Comparison of ENCODE assay signal across 12 cellular contexts in genomic region chr2:148603562-148603920, GRCh38.
DNase-seq lines count a peak whose midpoint lies in the region; ATAC-seq, FAIRE-seq and TF ChIP-seq lines count a peak whose summit lies in the region.
"Had no signal": no experiment of that assay in that cellular context is flagged by ENCODE, and none has a peak within 500 bp of the region (broad histone marks: within the 10 kb centered on the region; RNA-seq: fewer than 3 reads in every experiment).

No MANE protein-coding gene starts in this region.

- H3K4me1 ChIP-seq in DND-41 (ENCODE audit: insufficient read depth, low read length) = no peaks in the 10 kb centered on the region
- H3K4me1 ChIP-seq: breast epithelium, sigmoid colon had no signal

- no peak for TF ChIP-seq POLR2A in H54 (IDR thresholded peaks at IDR 0.05; ENCODE audit: low read depth, low read length)

- H3K9ac ChIP-seq in DND-41 (ENCODE audit: low read depth, low read length) = no peak overlapping the region
- H3K9ac ChIP-seq: BLaER1 had no signal

- FAIRE-seq in H54 (lab: Jason Lieb, UNC) = no peak

- no peak for TF ChIP-seq CTCF in DND-41 (IDR thresholded peaks at IDR 0.05; ENCODE audit: borderline replicate concordance, extremely low read depth, low read length, poor library complexity, severe bottlenecking)

- DNase-seq in DND-41 (no peak), H54 (ENCODE audit: insufficient read length, low spot score) (no peak), HEK293T (ENCODE audit: extremely low spot score) (no peak), AG08395 (ENCODE audit: low spot score) (no peak), NCI-H446 treated with DMSO at 0.1 percent for 48 hours (lab: John Stamatoyannopoulos, UW) (no peak)
- DNase-seq: NCI-H1105, sigmoid colon had no signal

- H3K27me3 ChIP-seq in DND-41 (ENCODE audit: insufficient read depth, low read length, poor library complexity) = no peaks in the 10 kb centered on the region
- H3K27me3 ChIP-seq: BLaER1, breast epithelium, sigmoid colon had no signal

- CTCF ChIA-PET in HEK293T (lab: Yijun Ruan, JAX) = no interaction called here

- H3K9me3 ChIP-seq in DND-41 (ENCODE audit: insufficient read depth, low read length, severe bottlenecking) = no peaks in the 10 kb centered on the region

- H3K27ac ChIP-seq in DND-41 (ENCODE audit: low read length) = no peak overlapping the region
- H3K27ac ChIP-seq: BLaER1, breast epithelium, sigmoid colon had no signal

- no peaks in the 10 kb centered on the region for H3K36me3 ChIP-seq in DND-41 (ENCODE audit: insufficient read depth, low read length)
- H3K36me3 ChIP-seq: BLaER1, breast epithelium, sigmoid colon had no signal

- ATAC-seq in DND-41 (ENCODE audit: insufficient read depth, low read depth) (0 out of 3 replicates have a peak, but pooled peaks have one; percentile 44), GM18868 (IDR thresholded peaks at IDR 0.05; ENCODE audit: unreplicated experiment) (peak; percentile 100), GM21786 (IDR thresholded peaks at IDR 0.05; ENCODE audit: unreplicated experiment) (peak; percentile 100), HG03432 (IDR thresholded peaks at IDR 0.05; ENCODE audit: unreplicated experiment) (peak; percentile 100)

- no peak overlapping the region for H2AFZ ChIP-seq in DND-41 (ENCODE audit: low read depth, low read length)

- H4K20me1 ChIP-seq in DND-41 (ENCODE audit: insufficient read depth, low read length) = no peaks in the 10 kb centered on the region
- H4K20me1 ChIP-seq: BLaER1 had no signal

- H3K4me2 ChIP-seq in DND-41 (ENCODE audit: insufficient read depth, low read length) = no peak overlapping the region
- H3K4me2 ChIP-seq: BLaER1 had no signal

- POLR2A ChIA-PET in HEK293T (lab: Yijun Ruan, JAX) = no interaction called here

- no peaks in the 10 kb centered on the region for H3K79me2 ChIP-seq in DND-41 (ENCODE audit: insufficient read depth, low read length)

- no peak overlapping the region for H3K4me3 ChIP-seq in DND-41 (ENCODE audit: low read depth in 1 of 2, low read length in 2 of 2)
- H3K4me3 ChIP-seq: BLaER1, breast epithelium, sigmoid colon had no signal

TF ChIP-seq in HEK293T, 16 proteins besides CTCF, POLR2A, EP300 and RAD21:
- no peak for TF ChIP-seq LEF1 (IDR thresholded peaks at IDR 0.05; ENCODE audit: borderline replicate concordance)
- TF ChIP-seq HDGF (IDR thresholded peaks at IDR 0.05; ENCODE audit: borderline replicate concordance) = no peak
- TF ChIP-seq ZNF384 (IDR thresholded peaks at IDR 0.05) = no peak
- no peak for TF ChIP-seq FOXM1 (IDR thresholded peaks at IDR 0.05; ENCODE audit: borderline replicate concordance)
- TF ChIP-seq SP1 (IDR thresholded peaks at IDR 0.05) = no peak
TF ChIP-seq in HEK293T: peak in this region for 0.

Comparison
In these comparisons a context has a peak if more than half of its experiments do, and no peak if none do; other contexts are left out.
1. ATAC-seq: peak in every context shown above with its lines; median percentile 100 in GM18868; 100 in GM21786; 100 in HG03432; 44 in DND-41.